11 cellular contexts compared by ENCODE assay signal in the genomic region with DNA sequence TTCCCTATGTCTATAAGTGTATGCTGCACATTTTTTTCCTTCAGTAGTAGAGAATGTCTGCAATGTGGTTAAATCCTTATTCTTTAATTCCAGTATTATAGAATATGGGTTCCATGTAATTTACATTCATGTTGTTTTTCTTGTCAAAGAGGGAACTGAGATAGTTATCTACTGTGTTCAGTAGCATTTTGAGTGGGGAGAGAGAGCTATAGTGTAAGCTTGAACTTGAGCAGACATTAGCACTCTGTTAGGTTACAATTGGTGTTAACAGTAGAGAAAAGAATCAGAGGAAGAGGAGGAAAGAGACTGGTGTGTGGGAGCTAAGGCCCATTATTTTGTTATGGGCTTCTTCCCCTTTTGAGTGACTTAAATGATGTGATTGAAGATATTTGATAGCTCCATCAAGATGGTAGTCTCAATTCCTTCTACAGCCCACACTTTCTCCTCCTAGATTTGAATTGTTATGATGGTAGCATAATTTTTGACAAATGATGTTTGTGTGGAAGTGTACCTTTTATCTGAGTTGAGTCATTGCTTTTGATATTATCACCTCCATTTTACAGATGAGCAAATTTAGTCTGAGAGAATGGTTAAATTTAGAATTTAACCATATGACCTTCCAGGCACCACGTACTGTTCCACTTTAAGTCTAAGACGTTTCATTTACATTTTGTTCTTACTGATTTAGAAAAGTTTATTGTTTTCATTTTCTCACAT.
A peak's percentile ranks its signal among the peaks of the same experiment; 100 is the strongest.
DNase-seq lines count a peak whose midpoint lies in the region; ATAC-seq and TF ChIP-seq lines count a peak whose summit lies in the region.
"Had no signal": no experiment of that assay in that cellular context is flagged by ENCODE, and none has a peak within 500 bp of the region (broad histone marks: within the 10 kb centered on the region; RNA-seq: fewer than 3 reads in every experiment).

No MANE protein-coding gene starts in this region.

- no peak for TF ChIP-seq CTCF in chondrocyte (IDR thresholded peaks at IDR 0.05)
- no peak for TF ChIP-seq CTCF in type B pancreatic cell (conservative IDR thresholded peaks at IDR 0.05)

- ATAC-seq in HG03045 (IDR thresholded peaks at IDR 0.05; ENCODE audit: unreplicated experiment), result peak; percentile 41

- no peak for DNase-seq in activated naive CD4-positive, alpha-beta T cell treated with anti-CD3 and anti-CD28 coated beads for 36 hours
- DNase-seq in activated naive CD4-positive, alpha-beta T cell treated with Interleukin-2 at 50 U/mL for 16 hours, result no peak
- DNase-seq in chondrocyte (ENCODE audit: low spot score) (no peak), type B pancreatic cell (ENCODE audit: extremely low spot score, unreplicated experiment) (no peak), NCI-H2029 treated with DMSO at 0.1 percent for 48 hours (lab: John Stamatoyannopoulos, UW) (no peak), NCI-H2081 (lab: John Stamatoyannopoulos, UW) (no peak)
- DNase-seq in activated effector memory CD4-positive, alpha-beta T cell treated with Interleukin-2 at 50 U/mL for 16 hours, result no peak
- DNase-seq: amniotic stem cell, T-cell had no signal

- H3K9me3 Mint-ChIP-seq in activated naive CD4-positive, alpha-beta T cell treated with anti-CD3 and anti-CD28 coated beads for 36 hours, result no peaks in the 10 kb centered on the region
- no peaks in the 10 kb centered on the region for H3K9me3 Mint-ChIP-seq in chondrocyte (ENCODE audit: low read depth)
- no peaks in the 10 kb centered on the region for H3K9me3 Mint-ChIP-seq in type B pancreatic cell
- H3K9me3 Mint-ChIP-seq: T-cell had no signal

- peaks cover 24% of the 10 kb centered on the region for H3K27me3 Mint-ChIP-seq in activated naive CD4-positive, alpha-beta T cell treated with anti-CD3 and anti-CD28 coated beads for 36 hours (ENCODE audit: low read depth)
- no peaks in the 10 kb centered on the region for H3K27me3 Mint-ChIP-seq in chondrocyte (ENCODE audit: low read depth)
- no peaks in the 10 kb centered on the region for H3K27me3 Mint-ChIP-seq in type B pancreatic cell
- H3K27me3 Mint-ChIP-seq: progenitor cell of endocrine pancreas had no signal

- no peaks in the 10 kb centered on the region for H3K36me3 Mint-ChIP-seq in activated naive CD4-positive, alpha-beta T cell treated with anti-CD3 and anti-CD28 coated beads for 36 hours (ENCODE audit: low read depth)
- no peaks in the 10 kb centered on the region for H3K36me3 Mint-ChIP-seq in chondrocyte (ENCODE audit: low read depth)
- peaks cover 4% of the 10 kb centered on the region for H3K36me3 Mint-ChIP-seq in type B pancreatic cell
- H3K36me3 Mint-ChIP-seq: T-cell had no signal

- peaks cover 32% of the 10 kb centered on the region for H3K4me1 Mint-ChIP-seq in activated naive CD4-positive, alpha-beta T cell treated with anti-CD3 and anti-CD28 coated beads for 36 hours (ENCODE audit: low read depth)
- H3K4me1 Mint-ChIP-seq in chondrocyte (ENCODE audit: low read depth) (peaks cover 79% of the 10 kb centered on the region), type B pancreatic cell (ENCODE audit: unreplicated experiment) (peaks cover 67% of the 10 kb centered on the region)

- intact Hi-C loops in activated naive CD4-positive, alpha-beta T cell treated with anti-CD3 and anti-CD28 coated beads for 36 hours (cut with micrococcal nuclease), result loop anchor here (1.0 to 5.0 kb wide), 2 partner anchors 15 to 231 kb away; no protein-coding TSS in a partner anchor

- peak overlapping the region; percentile 47 for H3K4me3 Mint-ChIP-seq in activated naive CD4-positive, alpha-beta T cell treated with anti-CD3 and anti-CD28 coated beads for 36 hours
- H3K4me3 Mint-ChIP-seq in chondrocyte (ENCODE audit: unreplicated experiment) (no peak overlapping the region), type B pancreatic cell (peak overlapping the region; percentile 8)

- peak overlapping the region; percentile 64 for H3K27ac Mint-ChIP-seq in activated naive CD4-positive, alpha-beta T cell treated with anti-CD3 and anti-CD28 coated beads for 36 hours
- H3K27ac Mint-ChIP-seq in chondrocyte (ENCODE audit: unreplicated experiment), result peak overlapping the region; percentile 49
- H3K27ac Mint-ChIP-seq in type B pancreatic cell, result peak overlapping the region; percentile 17
- H3K27ac Mint-ChIP-seq: T-cell had no signal

- CTCF ChIA-PET in activated naive CD4-positive, alpha-beta T cell treated with anti-CD3 and anti-CD28 coated beads for 36 hours (lab: Charles Lee), result no interaction called here
